8 cellular contexts compared by ENCODE assay signal in genomic region chr5:139137703-139138102, GRCh38.
DNase-seq lines count a peak whose midpoint lies in the region; ATAC-seq, FAIRE-seq and TF ChIP-seq lines count a peak whose summit lies in the region.

No MANE protein-coding gene starts in this region.

- ATAC-seq in T-helper 17 cell = no peak
- ATAC-seq in GM19452 (IDR thresholded peaks at IDR 0.05; ENCODE audit: unreplicated experiment) = no peak

- no peaks in the 10 kb centered on the region for H3K27me3 Mint-ChIP-seq in T-helper 17 cell

- peaks cover 22% of the 10 kb centered on the region for H3K4me1 Mint-ChIP-seq in T-helper 17 cell

- H3K4me1 ChIP-seq in SJCRH30 = peaks cover 4% of the 10 kb centered on the region; the same call in 1 of the 2 replicates
- H3K4me1 ChIP-seq in left ventricle myocardium inferior = peaks cover 78% of the 10 kb centered on the region

- no peaks in the 10 kb centered on the region for H3K9me3 ChIP-seq in SJCRH30 (replicated peaks)
- H3K9me3 ChIP-seq in left ventricle myocardium inferior (replicated peaks) = no peaks in the 10 kb centered on the region
- H3K9me3 ChIP-seq in T-helper 17 cell (ENCODE audit: control insufficient read depth, low read length, poor library complexity, severe bottlenecking) = no peaks in the 10 kb centered on the region

- H3K4me3 ChIP-seq in AG09309 (ENCODE audit: control insufficient read depth, low read depth, low read length) (no peak overlapping the region), SJCRH30 (no peak overlapping the region), left ventricle myocardium inferior (no peak overlapping the region)

- TF ChIP-seq CTCF in AG09309 (IDR thresholded peaks at IDR 0.05; ENCODE audit: control insufficient read depth, insufficient read depth, low read depth, low read length, missing control alignments) = peak; percentile 10
- TF ChIP-seq CTCF in left ventricle myocardium inferior (IDR thresholded peaks at IDR 0.05; ENCODE audit: borderline replicate concordance) = peak; percentile 36

- peaks cover 5% of the 10 kb centered on the region for H3K36me3 Mint-ChIP-seq in T-helper 17 cell (ENCODE audit: low read depth)

- intact Hi-C loops in left ventricle myocardium inferior (cut with micrococcal nuclease) = no loop called here
- intact Hi-C loops in posterior cingulate gyrus (cut with DNase I) = loop anchor here (5.0 to 10.0 kb wide), 3 partner anchors 57 to 265 kb away; partner anchors contain the start of gene SIL1

- no peak for FAIRE-seq in urothelium cell line (lab: Jason Lieb, UNC)

- H3K4me3 Mint-ChIP-seq in T-helper 17 cell = no peak overlapping the region

- no peaks in the 10 kb centered on the region for H3K36me3 ChIP-seq in SJCRH30
- no peaks in the 10 kb centered on the region for H3K36me3 ChIP-seq in left ventricle myocardium inferior

- DNase-seq in AG09309 (ENCODE audit: low read depth) (no peak), HCEC 1CT (peak; percentile 44), SJCRH30 (peak; percentile 23 to 54), left ventricle myocardium inferior (no peak), urothelium cell line (ENCODE audit: low spot score) (no peak), T-helper 17 cell (no peak), posterior cingulate gyrus (no peak)

- H3K27me3 ChIP-seq in SJCRH30 (no peaks in the 10 kb centered on the region), left ventricle myocardium inferior (ENCODE audit: low read depth) (no peaks in the 10 kb centered on the region)

- H3K27ac Mint-ChIP-seq in T-helper 17 cell = no peak overlapping the region

- H3K27ac ChIP-seq in SJCRH30 = no peak overlapping the region
- H3K27ac ChIP-seq in left ventricle myocardium inferior (replicated peaks) = peak overlapping the region; percentile 85

Comparison
In these comparisons a context has a peak if more than half of its experiments do, and no peak if none do; other contexts are left out.
1. DNase-seq: peak in HCEC 1CT (single experiment) and SJCRH30 (2 of 2); none in AG09309 (single experiment), left ventricle myocardium inferior (single experiment), urothelium cell line (single experiment), T-helper 17 cell (0 of 3) and posterior cingulate gyrus (0 of 10).